ENCODE assay signal across 8 cellular contexts in the genomic region with DNA sequence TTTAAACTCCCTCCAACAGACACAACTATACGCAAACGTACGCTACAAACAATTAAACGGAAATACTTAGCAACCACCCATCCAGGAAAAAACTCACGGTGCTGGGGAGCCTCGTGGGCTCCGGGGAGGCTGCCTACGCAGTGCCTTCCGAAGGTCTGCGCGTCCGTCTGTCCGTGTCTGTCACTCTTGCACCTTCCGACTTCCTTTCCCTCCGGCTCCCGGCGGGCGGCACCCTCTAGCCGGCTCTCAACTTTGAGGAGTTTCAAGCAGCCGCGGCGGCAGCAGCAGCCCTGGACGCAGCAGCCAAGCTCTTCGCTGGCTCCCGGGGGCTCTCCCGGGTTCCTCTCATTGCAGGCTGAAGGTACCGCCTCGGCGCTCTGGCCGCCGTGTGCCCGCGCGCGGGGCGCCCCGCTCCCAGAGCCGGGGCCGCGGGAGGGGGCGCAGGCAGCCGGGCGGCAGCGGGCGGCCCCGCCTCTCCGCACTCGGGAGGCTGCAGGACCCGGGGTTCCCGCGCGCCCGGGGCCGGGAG. TPM values are rescaled to one million over a fixed set of nuclear protein-coding genes. Genes with fewer than 3 reads are reported as not detected.
A peak's percentile ranks its signal among the peaks of the same experiment; 100 is the strongest.
DNase-seq lines count a peak whose midpoint lies in the region; ATAC-seq and TF ChIP-seq lines count a peak whose summit lies in the region.

A gene with protein sequence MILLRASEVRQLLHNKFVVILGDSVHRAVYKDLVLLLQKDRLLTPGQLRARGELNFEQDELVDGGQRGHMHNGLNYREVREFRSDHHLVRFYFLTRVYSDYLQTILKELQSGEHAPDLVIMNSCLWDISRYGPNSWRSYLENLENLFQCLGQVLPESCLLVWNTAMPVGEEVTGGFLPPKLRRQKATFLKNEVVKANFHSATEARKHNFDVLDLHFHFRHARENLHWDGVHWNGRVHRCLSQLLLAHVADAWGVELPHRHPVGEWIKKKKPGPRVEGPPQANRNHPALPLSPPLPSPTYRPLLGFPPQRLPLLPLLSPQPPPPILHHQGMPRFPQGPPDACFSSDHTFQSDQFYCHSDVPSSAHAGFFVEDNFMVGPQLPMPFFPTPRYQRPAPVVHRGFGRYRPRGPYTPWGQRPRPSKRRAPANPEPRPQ (plus strand): TSS at position 257 of the 529 bp plus-strand sequence. CDS start 155,443 bp downstream, outside the sequence.

- H3K4me3 ChIP-seq in H7 (ENCODE audit: insufficient read depth, low read depth, low read length) (peak within 1 kb of the TSS; percentile 59), WI38 (ENCODE audit: low read depth, low read length) (peak within 1 kb of the TSS; percentile 76)

- ATAC-seq in left colon = peak; percentile 84

- H3K27ac ChIP-seq in caudate nucleus (ENCODE audit: low read depth, low read length) = peak within 1 kb of the TSS; percentile 75

- H3K27me3 ChIP-seq in H7 (ENCODE audit: control insufficient read depth, insufficient read depth, low read length) = peaks cover 2% of the 10 kb centered on the region; the same call in 1 of the 2 replicates

- DNase-seq in EL (peak; percentile 80), H7 (no peak), NCI-H1105 (lab: John Stamatoyannopoulos, UW) (peak; percentile 63), caudate nucleus (lab: John Stamatoyannopoulos, UW) (peak in 41 of 61 donors; percentile 9 to 70 (median 33)), left colon (peak; percentile 71 to 79), NAMALWA (ENCODE audit: low spot score) (no peak)
- peak; percentile 70 to 77 for DNase-seq in stimulated activated CD4-positive, alpha-beta T cell treated with anti-CD3 and anti-CD28 coated beads, Interleukin-2, amount 100 ng/mL, for 24 hours

- H3K36me3 ChIP-seq in H7 (replicated peaks; ENCODE audit: control insufficient read depth, insufficient read depth, low read length) = no peaks in the 10 kb centered on the region

- TF ChIP-seq CTCF in WI38 (IDR thresholded peaks at IDR 0.05; ENCODE audit: low read depth, low read length) = peak; percentile 30

- intact Hi-C loops in left colon (cut with DNase I, micrococcal nuclease) = no loop called here

RNA-seq across cellular contexts. Expression of the gene that starts here (rescaled TPM):
- 4.8 and 5.8 TPM in 2 replicates for total RNA-seq in H7 (2014; rRNA removed; shearing (Covaris generic))
- total RNA-seq in left colon = 1 to 10 TPM; 1.0 to 3.3 TPM

Comparison
In these comparisons a context has a peak if more than half of its experiments do, and no peak if none do; other contexts are left out.
1. DNase-seq: peak in EL (single experiment), NCI-H1105 (single experiment), caudate nucleus (41 of 61), left colon (2 of 2) and stimulated activated CD4-positive, alpha-beta T cell treated with anti-CD3 and anti-CD28 coated beads, Interleukin-2, amount 100 ng/mL, for 24 hours (2 of 2); none in H7 (single experiment) and NAMALWA (single experiment).